8 cellular contexts compared by ENCODE assay signal in genomic region chr7:1569016-1569415, GRCh38. TPM values are rescaled to one million over a fixed set of nuclear protein-coding genes. Genes with fewer than 3 reads are reported as not detected.
A peak's percentile ranks its signal among the peaks of the same experiment; 100 is the strongest.
DNase-seq lines count a peak whose midpoint lies in the region; ATAC-seq, FAIRE-seq and TF ChIP-seq lines count a peak whose summit lies in the region.

No MANE protein-coding gene starts in this region.

- peaks cover 22% of the 10 kb centered on the region for H3K36me3 Mint-ChIP-seq in activated CD4-positive, alpha-beta T cell treated with anti-CD3 and anti-CD28 coated beads for 36 hours (ENCODE audit: low read depth)
- H3K36me3 Mint-ChIP-seq in T-helper 17 cell (ENCODE audit: low read depth) = no peaks in the 10 kb centered on the region

- no peaks in the 10 kb centered on the region for H3K36me3 ChIP-seq in pancreas

- intact Hi-C loops in activated CD4-positive, alpha-beta T cell treated with anti-CD3 and anti-CD28 coated beads for 36 hours (cut with DNase I, micrococcal nuclease) = loop anchor here in 1 of 2 experiments (5.0 kb wide), 1 partner anchor 37 kb away; the partner anchor contains the start of gene MAFK
- intact Hi-C loops in pancreas (cut with DNase I) = no loop called here

- H3K4me1 ChIP-seq in pancreas = peaks cover 10 to 23% (median 11%) of the 10 kb centered on the region in 3 donors

- peak overlapping the region; percentile 86 for H3K4me3 Mint-ChIP-seq in activated CD4-positive, alpha-beta T cell treated with anti-CD3 and anti-CD28 coated beads for 36 hours
- peak overlapping the region; percentile 90 for H3K4me3 Mint-ChIP-seq in T-helper 17 cell

- DNase-seq in activated CD4-positive, alpha-beta T cell treated with anti-CD3 and anti-CD28 coated beads for 36 hours = peak; percentile 53
- DNase-seq in activated CD4-positive, alpha-beta T cell treated with anti-CD3 and anti-CD28 coated beads for 1 hour = no peak
- DNase-seq in T-helper 17 cell (peak in 2 of 3 donors; percentile 27 to 36), erythroblast (lab: John Stamatoyannopoulos, UW) (peak; percentile 34 to 35), pancreas (no peak), GM12891 (ENCODE audit: insufficient read length, low spot score) (no peak), activated gamma-delta T cell (lab: John Stamatoyannopoulos, UW) (no peak)

- peaks cover 37% of the 10 kb centered on the region for H3K4me1 Mint-ChIP-seq in activated CD4-positive, alpha-beta T cell treated with anti-CD3 and anti-CD28 coated beads for 36 hours
- H3K4me1 Mint-ChIP-seq in T-helper 17 cell = peaks cover 19% of the 10 kb centered on the region

- no peak for FAIRE-seq in pancreas (lab: Jason Lieb, UNC)
- FAIRE-seq in GM12891 (lab: Jason Lieb, UNC) = no peak

- peak overlapping the region; percentile 90 for H3K27ac Mint-ChIP-seq in activated CD4-positive, alpha-beta T cell treated with anti-CD3 and anti-CD28 coated beads for 36 hours
- H3K27ac Mint-ChIP-seq in T-helper 17 cell = peak overlapping the region; percentile 98

- H3K27me3 Mint-ChIP-seq in activated CD4-positive, alpha-beta T cell treated with anti-CD3 and anti-CD28 coated beads for 36 hours = no peaks in the 10 kb centered on the region
- no peaks in the 10 kb centered on the region for H3K27me3 Mint-ChIP-seq in T-helper 17 cell

- WGBS in pancreas, 2 donors = 58 to 75% methylated on average over 13 of the region's 13 CpGs

- TF ChIP-seq POLR2A in erythroblast (IDR thresholded peaks at IDR 0.05; ENCODE audit: low read length) = no peak
- TF ChIP-seq POLR2A in GM12891 (IDR thresholded peaks at IDR 0.05; ENCODE audit: low read depth, low read length) = no peak

- H3K4me3 ChIP-seq in pancreas = peak overlapping the region; percentile 69 to 97 (median 91)

- no peaks in the 10 kb centered on the region for H3K9me3 Mint-ChIP-seq in activated CD4-positive, alpha-beta T cell treated with anti-CD3 and anti-CD28 coated beads for 36 hours (ENCODE audit: low read depth)

- CTCF ChIA-PET in activated CD4-positive, alpha-beta T cell treated with anti-CD3 and anti-CD28 coated beads for 36 hours (lab: Charles Lee) = interaction anchor here (0.8 to 1.0 kb wide), 2 partner anchors 13 to 64 kb away, joined by 3 to 4 read pairs; partner anchors contain the start of gene TMEM184A

- ATAC-seq in activated CD4-positive, alpha-beta T cell treated with anti-CD3 and anti-CD28 coated beads for 36 hours = no peak
- peak; percentile 46 for ATAC-seq in T-helper 17 cell
- no peak for ATAC-seq in pancreas
- ATAC-seq in GM18520 (IDR thresholded peaks at IDR 0.05; ENCODE audit: unreplicated experiment) = no peak

- H3K27me3 ChIP-seq in pancreas = no peaks in the 10 kb centered on the region

- H3K9me3 ChIP-seq in T-helper 17 cell (ENCODE audit: control insufficient read depth, low read length, poor library complexity, severe bottlenecking) = no peaks in the 10 kb centered on the region
- no peaks in the 10 kb centered on the region for H3K9me3 ChIP-seq in pancreas

- TF ChIP-seq CTCF in pancreas (IDR thresholded peaks at IDR 0.05) = no peak

- POLR2A ChIA-PET in activated CD4-positive, alpha-beta T cell treated with anti-CD3 and anti-CD28 coated beads for 36 hours (lab: Charles Lee) = no interaction called here

- H3K27ac ChIP-seq in pancreas = no peak overlapping the region

TF ChIP-seq in GM12891, 5 proteins besides CTCF, POLR2A, EP300 and RAD21:
- no peak for TF ChIP-seq SPI1 (IDR thresholded peaks at IDR 0.05; ENCODE audit: low read depth, low read length)
- TF ChIP-seq POLR2AphosphoS5 (IDR thresholded peaks at IDR 0.05; ENCODE audit: low read depth, low read length) = no peak
- TF ChIP-seq POU2F2 (IDR thresholded peaks at IDR 0.05; ENCODE audit: low read depth, low read length) = no peak
- TF ChIP-seq TAF1 (IDR thresholded peaks at IDR 0.05; ENCODE audit: low read depth, low read length) = no peak
- no peak for TF ChIP-seq PAX5 (IDR thresholded peaks at IDR 0.05; ENCODE audit: insufficient read depth, low read length, severe bottlenecking)

RNA-seq across cellular contexts. Expression of gene PSMG3, which starts 0.8 kb away (rescaled TPM):
- total RNA-seq in activated CD4-positive, alpha-beta T cell treated with anti-CD3 and anti-CD28 coated beads for 36 hours = 10 to 100 TPM; 21.4 to 33.0 TPM
- total RNA-seq in T-helper 17 cell (10 to 100 TPM; 22.8 to 23.6 TPM), pancreas (10 to 100 TPM in 4 of 6 donors, 1 to 10 TPM in 2; 6.7 to 12.0 (median 11.0) TPM)
- 10 to 100 TPM; 45.6 to 46.1 TPM for polyA plus RNA-seq in pancreas
- polyA plus RNA-seq in GM12891 (2012; ENCODE audit: low read depth, missing spikeins) = 35.2 TPM

RNA-seq across cellular contexts. Expression of gene TMEM184A, which starts 13.0 kb away (rescaled TPM):
- total RNA-seq in activated CD4-positive, alpha-beta T cell treated with anti-CD3 and anti-CD28 coated beads for 36 hours = under 1 TPM; 0.05 to 0.14 TPM
- total RNA-seq in T-helper 17 cell (not detected), pancreas (10 to 100 TPM; 15.2 to 27.5 (median 21.3) TPM)
- 10 to 100 TPM; 29.0 to 58.9 TPM for polyA plus RNA-seq in pancreas
- 0.04 TPM for polyA plus RNA-seq in GM12891 (2012; ENCODE audit: low read depth, missing spikeins)

RNA-seq across cellular contexts. Expression of gene MAFK, which starts 38.5 kb away (rescaled TPM):
- total RNA-seq in activated CD4-positive, alpha-beta T cell treated with anti-CD3 and anti-CD28 coated beads for 36 hours = 10 to 100 TPM; 28.7 to 33.1 TPM
- total RNA-seq in T-helper 17 cell (10 to 100 TPM; 55.8 to 56.4 TPM), pancreas (10 to 100 TPM; 21.1 to 43.2 (median 23.4) TPM)
- 10 to 100 TPM; 42.6 to 71.2 TPM for polyA plus RNA-seq in pancreas
- 8.2 TPM for polyA plus RNA-seq in GM12891 (2012; ENCODE audit: low read depth, missing spikeins)

Comparison
In these comparisons a context has a peak if more than half of its experiments do, and no peak if none do; other contexts are left out.
1. DNase-seq: peak in activated CD4-positive, alpha-beta T cell treated with anti-CD3 and anti-CD28 coated beads for 36 hours (single experiment), T-helper 17 cell (2 of 3) and erythroblast (2 of 2); none in activated CD4-positive, alpha-beta T cell treated with anti-CD3 and anti-CD28 coated beads for 1 hour (single experiment), pancreas (0 of 6), GM12891 (single experiment) and activated gamma-delta T cell (single experiment).
2. RNA of gene TMEM184A, which starts 13.0 kb away (total RNA-seq): 15.2 to 27.5 TPM in pancreas; 0.05 to 0.14 TPM in activated CD4-positive, alpha-beta T cell treated with anti-CD3 and anti-CD28 coated beads for 36 hours and not detected in T-helper 17 cell; every median in the first group is over 10 times any median in the second.